ENCODE assay signal across 2 cellular contexts in genomic region chr11:66933508-66933907, GRCh38.
TF ChIP-seq lines count a peak whose summit lies in the region.

No MANE protein-coding gene starts in this region.

TF ChIP-seq in IMR-90, 13 proteins besides CTCF, POLR2A, EP300 and RAD21:
- TF ChIP-seq CEBPB (IDR thresholded peaks at IDR 0.05; ENCODE audit: low read depth, low read length) = peak; percentile 8; the same call in 1 of the 2 replicates
- TF ChIP-seq SMC3 (IDR thresholded peaks at IDR 0.05; ENCODE audit: low read depth, low read length) = no peak
TF ChIP-seq in IMR-90: peak in this region for 1.

TF ChIP-seq in H1, 55 proteins besides CTCF, POLR2A, EP300 and RAD21:
- no peak for TF ChIP-seq CBX8 (IDR thresholded peaks at IDR 0.05; ENCODE audit: borderline replicate concordance, low read depth, low read length)
- TF ChIP-seq TEAD4 (IDR thresholded peaks at IDR 0.05; ENCODE audit: low read depth, low read length) = peak; percentile 22; the same call in 1 of the 2 replicates
